ENCODE assay signal across 1 cellular context in the genomic region with DNA sequence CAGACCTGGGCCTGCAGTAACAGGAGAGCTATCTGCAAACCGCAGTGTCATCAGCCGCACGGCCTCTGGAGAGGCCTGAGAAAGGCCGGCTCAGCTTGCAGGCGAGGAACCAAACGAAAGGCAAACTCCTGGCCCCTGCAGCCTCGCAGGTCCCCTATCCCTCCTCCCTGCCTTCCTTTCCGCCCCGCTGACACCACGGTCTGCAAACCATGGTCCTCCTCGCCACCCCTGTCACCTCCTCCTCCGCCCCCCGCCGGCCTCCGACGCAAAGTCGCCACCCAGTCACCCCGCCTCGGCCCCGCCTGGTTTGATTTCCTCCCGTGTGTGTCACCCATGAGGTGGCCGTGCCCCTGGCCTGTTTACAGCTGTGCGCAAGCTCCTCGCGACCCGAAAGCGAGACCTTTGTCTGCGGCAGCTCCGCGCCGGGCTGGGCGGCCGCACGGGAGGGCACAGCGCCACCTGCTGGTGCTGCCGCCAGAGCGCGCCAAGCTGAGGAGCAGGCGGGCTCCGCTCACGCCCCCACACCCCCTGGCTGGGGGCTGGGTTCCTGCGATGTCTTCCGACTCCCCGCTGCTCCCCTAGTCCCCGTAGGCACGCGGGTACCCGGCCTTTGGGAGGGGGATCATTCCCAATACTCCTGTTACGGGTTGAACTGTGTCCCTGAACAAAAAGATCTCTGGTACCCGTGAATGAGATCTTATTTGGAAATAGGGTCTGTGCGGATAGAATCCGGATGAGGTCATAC.
TF ChIP-seq lines count a peak whose summit lies in the region.

No MANE protein-coding gene starts in this region.

TF ChIP-seq in HepG2, 621 proteins besides CTCF, POLR2A, EP300 and RAD21 (continued from another document and continues in another):
- TF ChIP-seq, protein P1, sequence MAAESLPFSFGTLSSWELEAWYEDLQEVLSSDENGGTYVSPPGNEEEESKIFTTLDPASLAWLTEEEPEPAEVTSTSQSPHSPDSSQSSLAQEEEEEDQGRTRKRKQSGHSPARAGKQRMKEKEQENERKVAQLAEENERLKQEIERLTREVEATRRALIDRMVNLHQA (CRISPR knock-in tag; IDR thresholded peaks at IDR 0.05): no peak
- TF ChIP-seq GABPB1 (CRISPR knock-in tag; IDR thresholded peaks at IDR 0.05) (peak; percentile 81), ONECUT2 (CRISPR knock-in tag; IDR thresholded peaks at IDR 0.05) (no peak), NFE2L2 (IDR thresholded peaks at IDR 0.05; ENCODE audit: low read length) (no peak), PRDM15 (CRISPR knock-in tag; IDR thresholded peaks at IDR 0.05) (no peak), STAT6 (CRISPR knock-in tag; IDR thresholded peaks at IDR 0.05; ENCODE audit: borderline replicate concordance) (no peak), ZNF142 (CRISPR knock-in tag; IDR thresholded peaks at IDR 0.05) (no peak; the same call in 1 of the 2 replicates), ZBTB3 (CRISPR knock-in tag; IDR thresholded peaks at IDR 0.05; ENCODE audit: borderline replicate concordance, low read depth) (no peak), EZH2 (conservative IDR thresholded peaks at IDR 0.05; ENCODE audit: low read depth, low read length) (no peak), MNT (IDR thresholded peaks at IDR 0.05) (peak; percentile 71), PBX3 (CRISPR knock-in tag; IDR thresholded peaks at IDR 0.05; ENCODE audit: borderline replicate concordance) (no peak), DZIP1 (CRISPR knock-in tag; IDR thresholded peaks at IDR 0.05) (no peak), SKI (IDR thresholded peaks at IDR 0.05; ENCODE audit: partially characterized antibody) (peak; percentile 80), NCOA1 (CRISPR knock-in tag; IDR thresholded peaks at IDR 0.05) (no peak), SNAPC2 (CRISPR knock-in tag; IDR thresholded peaks at IDR 0.05) (no peak), DPF2 (CRISPR knock-in tag; IDR thresholded peaks at IDR 0.05; ENCODE audit: borderline replicate concordance, low read depth) (no peak), YY1 (IDR thresholded peaks at IDR 0.05; ENCODE audit: insufficient read depth, insufficient replicate concordance, low read depth, low read length) (peak; percentile 53), ZNF33A (CRISPR knock-in tag; IDR thresholded peaks at IDR 0.05; ENCODE audit: borderline replicate concordance) (0 out of 2 replicates have a peak, but pooled peaks have one; percentile 51), ZNF337 (CRISPR knock-in tag; IDR thresholded peaks at IDR 0.05; ENCODE audit: borderline replicate concordance, low read depth) (no peak), MIER3 (CRISPR knock-in tag; IDR thresholded peaks at IDR 0.05; ENCODE audit: borderline replicate concordance) (no peak), ZNF773 (CRISPR knock-in tag; IDR thresholded peaks at IDR 0.05; ENCODE audit: borderline replicate concordance) (no peak; the same call in 1 of the 2 replicates), ZFP36 (IDR thresholded peaks at IDR 0.05; ENCODE audit: borderline replicate concordance, low read depth, low read length, partially characterized antibody) (no peak), ERF (CRISPR knock-in tag; IDR thresholded peaks at IDR 0.05) (peak; percentile 58), SP4 (CRISPR knock-in tag; IDR thresholded peaks at IDR 0.05) (peak; percentile 57; the same call in 1 of the 2 replicates)
- TF ChIP-seq, protein P2, sequence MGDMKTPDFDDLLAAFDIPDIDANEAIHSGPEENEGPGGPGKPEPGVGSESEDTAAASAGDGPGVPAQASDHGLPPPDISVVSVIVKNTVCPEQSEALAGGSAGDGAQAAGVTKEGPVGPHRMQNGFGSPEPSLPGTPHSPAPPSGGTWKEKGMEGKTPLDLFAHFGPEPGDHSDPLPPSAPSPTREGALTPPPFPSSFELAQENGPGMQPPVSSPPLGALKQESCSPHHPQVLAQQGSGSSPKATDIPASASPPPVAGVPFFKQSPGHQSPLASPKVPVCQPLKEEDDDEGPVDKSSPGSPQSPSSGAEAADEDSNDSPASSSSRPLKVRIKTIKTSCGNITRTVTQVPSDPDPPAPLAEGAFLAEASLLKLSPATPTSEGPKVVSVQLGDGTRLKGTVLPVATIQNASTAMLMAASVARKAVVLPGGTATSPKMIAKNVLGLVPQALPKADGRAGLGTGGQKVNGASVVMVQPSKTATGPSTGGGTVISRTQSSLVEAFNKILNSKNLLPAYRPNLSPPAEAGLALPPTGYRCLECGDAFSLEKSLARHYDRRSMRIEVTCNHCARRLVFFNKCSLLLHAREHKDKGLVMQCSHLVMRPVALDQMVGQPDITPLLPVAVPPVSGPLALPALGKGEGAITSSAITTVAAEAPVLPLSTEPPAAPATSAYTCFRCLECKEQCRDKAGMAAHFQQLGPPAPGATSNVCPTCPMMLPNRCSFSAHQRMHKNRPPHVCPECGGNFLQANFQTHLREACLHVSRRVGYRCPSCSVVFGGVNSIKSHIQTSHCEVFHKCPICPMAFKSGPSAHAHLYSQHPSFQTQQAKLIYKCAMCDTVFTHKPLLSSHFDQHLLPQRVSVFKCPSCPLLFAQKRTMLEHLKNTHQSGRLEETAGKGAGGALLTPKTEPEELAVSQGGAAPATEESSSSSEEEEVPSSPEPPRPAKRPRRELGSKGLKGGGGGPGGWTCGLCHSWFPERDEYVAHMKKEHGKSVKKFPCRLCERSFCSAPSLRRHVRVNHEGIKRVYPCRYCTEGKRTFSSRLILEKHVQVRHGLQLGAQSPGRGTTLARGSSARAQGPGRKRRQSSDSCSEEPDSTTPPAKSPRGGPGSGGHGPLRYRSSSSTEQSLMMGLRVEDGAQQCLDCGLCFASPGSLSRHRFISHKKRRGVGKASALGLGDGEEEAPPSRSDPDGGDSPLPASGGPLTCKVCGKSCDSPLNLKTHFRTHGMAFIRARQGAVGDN (CRISPR knock-in tag; IDR thresholded peaks at IDR 0.05): peak; percentile 95
